ENCODE assay signal across 11 cellular contexts in the genomic region with DNA sequence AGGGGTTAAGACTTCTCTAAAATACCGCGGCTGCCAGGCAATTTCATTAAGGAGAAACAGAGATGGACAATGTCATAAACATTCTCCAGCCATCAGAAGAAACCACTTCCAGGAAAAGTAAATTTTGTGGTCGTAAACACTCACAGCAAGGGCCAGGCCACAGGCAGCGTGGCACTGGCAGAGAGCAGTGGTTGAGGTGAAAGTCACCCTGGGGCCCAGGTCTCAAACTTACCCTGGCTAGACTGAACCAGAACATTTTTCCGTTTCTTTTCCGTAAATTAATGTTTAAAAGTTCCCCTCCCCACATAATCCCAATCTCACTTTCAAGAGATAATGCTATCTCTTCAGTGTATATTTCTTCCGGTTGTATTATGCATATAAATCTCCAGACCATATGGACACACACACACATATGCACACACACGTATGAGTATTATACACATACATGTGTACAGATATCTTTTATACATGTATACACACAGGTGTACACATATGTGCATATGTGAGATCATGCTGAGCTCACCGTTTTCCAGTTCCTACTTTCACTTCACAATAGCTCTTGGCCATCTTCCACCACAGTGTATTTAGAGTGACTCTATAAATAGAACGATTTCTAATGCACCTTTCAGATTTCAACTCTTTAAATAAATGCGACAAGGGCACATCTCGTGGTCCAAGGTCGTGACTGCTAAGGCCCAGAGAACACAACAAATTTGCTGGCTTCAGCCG.
DNase-seq lines count a peak whose midpoint lies in the region; ATAC-seq lines count a peak whose summit lies in the region.
"Had no signal": no experiment of that assay in that cellular context is flagged by ENCODE, and none has a peak within 500 bp of the region (broad histone marks: within the 10 kb centered on the region; RNA-seq: fewer than 3 reads in every experiment).

No MANE protein-coding gene starts in this region.

- H3K4me2 ChIP-seq in BLaER1: peak overlapping the region; percentile 50

- no peak overlapping the region for H3K4me3 ChIP-seq in BLaER1

- peaks cover 30% of the 10 kb centered on the region for H3K4me1 Mint-ChIP-seq in activated naive CD8-positive, alpha-beta T cell treated with anti-CD3 and anti-CD28 coated beads, Interleukin-2, amount 50 U/mL, for 24 hours

- DNase-seq in activated naive CD8-positive, alpha-beta T cell treated with anti-CD3 and anti-CD28 coated beads, Interleukin-2, amount 50 U/mL, for 24 hours: no peak
- DNase-seq in NCI-H774 (lab: John Stamatoyannopoulos, UW) (no peak), hypothalamus (lab: John Stamatoyannopoulos, UW) (no peak), OCI-M2 (lab: John Stamatoyannopoulos, UW; ENCODE audit: unreplicated experiment) (no peak)
- DNase-seq in activated CD4-positive, alpha-beta T cell treated with anti-CD3 and anti-CD28 coated beads for 4 hours: no peak
- DNase-seq: DND-41, NCI-H82 had no signal

- peaks cover 32% of the 10 kb centered on the region for H3K4me1 ChIP-seq in BLaER1

- peak overlapping the region; percentile 31 for H3K27ac Mint-ChIP-seq in activated naive CD8-positive, alpha-beta T cell treated with anti-CD3 and anti-CD28 coated beads, Interleukin-2, amount 50 U/mL, for 24 hours

- no peaks in the 10 kb centered on the region for H3K36me3 Mint-ChIP-seq in activated naive CD8-positive, alpha-beta T cell treated with anti-CD3 and anti-CD28 coated beads, Interleukin-2, amount 50 U/mL, for 24 hours (ENCODE audit: low read depth)
- H3K36me3 Mint-ChIP-seq: activated naive CD4-positive, alpha-beta T cell treated with anti-CD3 and anti-CD28 coated beads, Interleukin-2, amount 50 U/mL, for 72 hours had no signal

- no peaks in the 10 kb centered on the region for H3K9me3 Mint-ChIP-seq in activated naive CD8-positive, alpha-beta T cell treated with anti-CD3 and anti-CD28 coated beads, Interleukin-2, amount 50 U/mL, for 24 hours

- ATAC-seq in GM19395 (IDR thresholded peaks at IDR 0.05; ENCODE audit: unreplicated experiment): peak; percentile 80
- peak; percentile 64 for ATAC-seq in HG03103 (IDR thresholded peaks at IDR 0.05; ENCODE audit: low read depth, unreplicated experiment)
- no peak for ATAC-seq in activated naive CD8-positive, alpha-beta T cell treated with anti-CD3 and anti-CD28 coated beads, Interleukin-2, amount 50 U/mL, for 24 hours

- no peaks in the 10 kb centered on the region for H4K20me1 ChIP-seq in BLaER1

- no peaks in the 10 kb centered on the region for H3K36me3 ChIP-seq in BLaER1

- H3K4me3 Mint-ChIP-seq in activated naive CD8-positive, alpha-beta T cell treated with anti-CD3 and anti-CD28 coated beads, Interleukin-2, amount 50 U/mL, for 24 hours: no peak overlapping the region

- no peaks in the 10 kb centered on the region for H3K27me3 ChIP-seq in BLaER1

- no peak overlapping the region for H3K27ac ChIP-seq in BLaER1

- peaks cover 15% of the 10 kb centered on the region for H3K27me3 Mint-ChIP-seq in activated naive CD8-positive, alpha-beta T cell treated with anti-CD3 and anti-CD28 coated beads, Interleukin-2, amount 50 U/mL, for 24 hours

- no peak overlapping the region for H3K9ac ChIP-seq in BLaER1

- no peaks in the 10 kb centered on the region for H3K9me3 ChIP-seq in BLaER1
